Comparison of ENCODE assay signal across 28 cellular contexts in genomic region chr3:105534491-105534890, GRCh38.
"Had no signal": no experiment of that assay in that cellular context is flagged by ENCODE, and none has a peak within 500 bp of the region (broad histone marks: within the 10 kb centered on the region; RNA-seq: fewer than 3 reads in every experiment).

No MANE protein-coding gene starts in this region.

- DNase-seq: activated CD4-positive, alpha-beta T cell treated with anti-CD3 and anti-CD28 coated beads for 36 hours; activated CD4-positive, alpha-beta T cell treated with anti-CD3 and anti-CD28 coated beads, Interleukin-2, amount 10 ng/mL, durations not matched to agents 7 days and 5 days; activated CD4-positive, alpha-beta T cell treated with anti-CD3 and anti-CD28 coated beads, Interleukin-2, amount 50 U/mL, for 48 hours; activated CD8-positive, alpha-beta T cell treated with anti-CD3 and anti-CD28 coated beads, Interleukin-2, amount 10 ng/mL, durations not matched to agents 7 days and 5 days; activated gamma-delta T cell treated with Interleukin-2 at 50 U/mL for 16 hours; activated naive CD4-positive, alpha-beta T cell treated with anti-CD3 and anti-CD28 coated beads for 36 hours; activated T-cell treated with anti-CD3 and anti-CD28 coated beads, Interleukin-2, amount 50 U/mL, for 24 hours; anterior cingulate cortex; Kasumi-1; KG1; MG63; NCI-H1048; NCI-H1105 treated with DMSO at 0.1 percent for 48 hours; NCI-H1436; NCI-H1694; NCI-H1930; NCI-H2081 treated with DMSO at 0.1 percent for 48 hours; NCI-H446 treated with DMSO at 0.1 percent for 48 hours; NCI-H524; NCI-H69; NK-92 treated with Interleukin-12 subunit alpha and Interleukin-12 subunit beta, amount 100 ng/mL, for 24 hours; SIG-M5 had no signal

- ATAC-seq: activated CD4-positive, alpha-beta T cell treated with anti-CD3 and anti-CD28 coated beads for 36 hours; activated CD4-positive, CD25-positive, alpha-beta regulatory T cell treated with anti-CD3 and anti-CD28 coated beads, Interleukin-2, amount 50 U/mL, for 24 hours; activated CD8-positive, alpha-beta T cell treated with anti-CD3 and anti-CD28 coated beads, Interleukin-2, amount 10 ng/mL, durations not matched to agents 7 days and 5 days; activated naive CD4-positive, alpha-beta T cell treated with anti-CD3 and anti-CD28 coated beads, Interleukin-2, amount 50 U/mL, for 72 hours; PC-3; Right ventricle myocardium inferior; SK-N-SH treated with all-trans-retinoic acid at 6 μM for 48 hours; WTC11 had no signal
